20 cellular contexts compared by ENCODE assay signal in genomic region chr20:57595041-57596030, GRCh38. TPM values are rescaled to one million over a fixed set of nuclear protein-coding genes. Genes with fewer than 3 reads are reported as not detected.
A peak's percentile ranks its signal among the peaks of the same experiment; 100 is the strongest.
DNase-seq lines count a peak whose midpoint lies in the region; ATAC-seq, FAIRE-seq and TF ChIP-seq lines count a peak whose summit lies in the region.
"Had no signal": no experiment of that assay in that cellular context is flagged by ENCODE, and none has a peak within 500 bp of the region (broad histone marks: within the 10 kb centered on the region; RNA-seq: fewer than 3 reads in every experiment).

No MANE protein-coding gene starts in this region.

- no peak overlapping the region for H3K4ac ChIP-seq in H1 (replicated peaks; ENCODE audit: insufficient read length, low read depth, low read length)

- no peaks in the 10 kb centered on the region for H3K36me3 Mint-ChIP-seq in activated T-cell treated with anti-CD3 and anti-CD28 coated beads, Interleukin-2, amount 50 U/mL, for 72 hours (ENCODE audit: insufficient read depth in 2 of 2)
- H3K36me3 Mint-ChIP-seq: CD4-positive, alpha-beta memory T cell had no signal

- H2BK20ac ChIP-seq in H1 (ENCODE audit: low read length): no peak overlapping the region

- ATAC-seq in activated T-cell treated with anti-CD3 and anti-CD28 coated beads, Interleukin-2, amount 50 U/mL, for 72 hours (replicated peaks in 1 of 2): no peak

- H4K8ac ChIP-seq in H1 (ENCODE audit: extremely low read depth, insufficient read depth, low read length): no peak overlapping the region; the same call in 1 of the 2 replicates

- H2BK5ac ChIP-seq in H1 (ENCODE audit: low read depth, low read length): no peak overlapping the region

- no peak overlapping the region for H4K5ac ChIP-seq in H1 (ENCODE audit: insufficient read length, low read depth, low read length)

- H3K36me3 ChIP-seq in HEK293 (ENCODE audit: control insufficient read depth in 2 of 2, insufficient read depth in 1 of 2, low read length in 2 of 2) (no peaks in the 10 kb centered on the region), H1 (ENCODE audit: control insufficient read depth in 2 of 4, insufficient read depth in 4 of 4, low read length in 3 of 4) (no peaks in the 10 kb centered on the region), spleen (no peaks in the 10 kb centered on the region)
- H3K36me3 ChIP-seq: BLaER1 treated with 17β-estradiol and CSF1 and Interleukin-3, amounts not matched to agents 10 nM and 100 nM had no signal

- no peaks in the 10 kb centered on the region for H4K20me1 ChIP-seq in H1 (replicated peaks in 1 of 2; ENCODE audit: control insufficient read depth in 1 of 2, insufficient read depth in 2 of 2, low read length in 2 of 2)

- H3K27me3 ChIP-seq in H1 (replicated peaks in 1 of 4; ENCODE audit: control insufficient read depth in 3 of 4, extremely low read depth in 1 of 4, insufficient read depth in 3 of 4, low read length in 3 of 4) (no peaks in the 10 kb centered on the region), spleen (replicated peaks in 1 of 7) (peaks cover 0 to 11% (median 0%) of the 10 kb centered on the region in 7 donors)
- H3K27me3 ChIP-seq: BLaER1 treated with 17β-estradiol and CSF1 and Interleukin-3, amounts not matched to agents 10 nM and 100 nM had no signal

- no peak overlapping the region for H3K18ac ChIP-seq in H1 (ENCODE audit: extremely low read depth, low read length)

- H3K23ac ChIP-seq in H1 (ENCODE audit: insufficient read length): no peak overlapping the region

- no peak overlapping the region for H2AK5ac ChIP-seq in H1 (ENCODE audit: low read depth, low read length)

- no peaks in the 10 kb centered on the region for H3K79me1 ChIP-seq in H1 (ENCODE audit: low read depth, low read length)

- H4K91ac ChIP-seq in H1 (replicated peaks; ENCODE audit: insufficient read length, low read length): peak overlapping the region; percentile 39

- H3K56ac ChIP-seq in H1 (replicated peaks; ENCODE audit: insufficient read length, low read depth, low read length): no peak overlapping the region

- TF ChIP-seq RAD21 in H1 (IDR thresholded peaks at IDR 0.05 in 1 of 2, conservative IDR thresholded peaks at IDR 0.05 in 1 of 2; ENCODE audit: low read depth in 2 of 2, low read length in 2 of 2): no peak

- H3K4me3 ChIP-seq in HEK293 (ENCODE audit: low read depth, low read length): no peak overlapping the region
- no peak overlapping the region for H3K4me3 ChIP-seq in H1 (ENCODE audit: extremely low read depth in 1 of 4, insufficient read depth in 2 of 4, low read depth in 3 of 4, low read length in 4 of 4)
- H3K4me3 ChIP-seq in spleen: no peak overlapping the region
- H3K4me3 ChIP-seq: BLaER1 treated with 17β-estradiol and CSF1 and Interleukin-3, amounts not matched to agents 10 nM and 100 nM; GM23248 had no signal

- H3K4me1 Mint-ChIP-seq in activated T-cell treated with anti-CD3 and anti-CD28 coated beads, Interleukin-2, amount 50 U/mL, for 72 hours (ENCODE audit: low read depth): peaks cover 7% of the 10 kb centered on the region

- TF ChIP-seq CTCF in HEK293 (tag by site-specific recombination; IDR thresholded peaks at IDR 0.05) (no peak), H1 (IDR thresholded peaks at IDR 0.05; ENCODE audit: control extremely low read depth in 1 of 3, insufficient read depth in 1 of 3, low read depth in 1 of 3, low read length in 3 of 3) (no peak), spleen (IDR thresholded peaks at IDR 0.05 in 8 of 11, conservative IDR thresholded peaks at IDR 0.05 in 3 of 11) (no peak)

- no peak overlapping the region for H3K9ac ChIP-seq in H1 (replicated peaks in 1 of 4; ENCODE audit: extremely low read depth in 1 of 4, low read depth in 3 of 4, low read length in 3 of 4)
- H3K9ac ChIP-seq: BLaER1 treated with 17β-estradiol and CSF1 and Interleukin-3, amounts not matched to agents 10 nM and 100 nM; GM23248 had no signal

- TF ChIP-seq POLR2A in H1 (IDR thresholded peaks at IDR 0.05; ENCODE audit: control extremely low read depth in 1 of 2, low read depth in 2 of 2, low read length in 2 of 2) (no peak), spleen (IDR thresholded peaks at IDR 0.05) (no peak)

- peaks cover 12% of the 10 kb centered on the region for H3K27me3 Mint-ChIP-seq in activated T-cell treated with anti-CD3 and anti-CD28 coated beads, Interleukin-2, amount 50 U/mL, for 72 hours (ENCODE audit: low read depth)

- H3K9me3 Mint-ChIP-seq in activated T-cell treated with anti-CD3 and anti-CD28 coated beads, Interleukin-2, amount 50 U/mL, for 72 hours: no peaks in the 10 kb centered on the region
- H3K9me3 Mint-ChIP-seq: CD4-positive, alpha-beta memory T cell; H9; IgD-negative memory B cell had no signal

- no peak for TF ChIP-seq EP300 in H1 (IDR thresholded peaks at IDR 0.05; ENCODE audit: borderline replicate concordance in 1 of 2, low read depth in 2 of 2, low read length in 2 of 2)

- no peak overlapping the region for H2BK120ac ChIP-seq in H1 (replicated peaks; ENCODE audit: low read depth, low read length)

- H3K9me3 ChIP-seq in HEK293 (ENCODE audit: control insufficient read depth, insufficient read depth, low read depth, low read length) (no peaks in the 10 kb centered on the region), H1 (ENCODE audit: insufficient read depth in 2 of 2, low read depth in 1 of 2, low read length in 1 of 2) (no peaks in the 10 kb centered on the region), spleen (no peaks in the 10 kb centered on the region)
- H3K9me3 ChIP-seq: BLaER1 treated with 17β-estradiol and CSF1 and Interleukin-3, amounts not matched to agents 10 nM and 100 nM had no signal

- H3K23me2 ChIP-seq in H1 (ENCODE audit: low read depth, low read length): no peaks in the 10 kb centered on the region

- no peak overlapping the region for H3K27ac Mint-ChIP-seq in activated T-cell treated with anti-CD3 and anti-CD28 coated beads, Interleukin-2, amount 50 U/mL, for 72 hours
- H3K27ac Mint-ChIP-seq: H9 had no signal

- no peak overlapping the region for H2BK12ac ChIP-seq in H1 (ENCODE audit: low read depth, low read length)

- no peak overlapping the region for H3K4me3 Mint-ChIP-seq in activated T-cell treated with anti-CD3 and anti-CD28 coated beads, Interleukin-2, amount 50 U/mL, for 72 hours
- H3K4me3 Mint-ChIP-seq: CD4-positive, alpha-beta memory T cell; H9 had no signal

- H3K4me2 ChIP-seq in H1 (ENCODE audit: insufficient read depth in 1 of 2, low read depth in 2 of 2, low read length in 2 of 2): no peak overlapping the region
- H3K4me2 ChIP-seq: BLaER1 treated with 17β-estradiol and CSF1 and Interleukin-3, amounts not matched to agents 10 nM and 100 nM had no signal

- POLR2A ChIA-PET in HEK293 (lab: Yijun Ruan, JAX) (no interaction called here), H1 (lab: Charles Lee; ENCODE audit: partially characterized antibody) (no interaction called here)

- H2AFZ ChIP-seq in H1 (ENCODE audit: low read length): no peak overlapping the region
- H2AFZ ChIP-seq: GM23248 had no signal

- FAIRE-seq in H1 (lab: Jason Lieb, UNC): no peak

- CTCF ChIA-PET in HEK293 (lab: Yijun Ruan, JAX) (interaction anchor here (0.6 to 7.9 kb wide), 29 partner anchors 11 to 1138 kb away, joined by 3 to 124 read pairs (median 3); no protein-coding TSS in a partner anchor), H1 (lab: Charles Lee; ENCODE audit: partially characterized antibody) (interaction anchor here (0.9 to 10.7 kb wide), 32 partner anchors 9 to 614 kb away, joined by 3 to 194 read pairs (median 5); no protein-coding TSS in a partner anchor)

- H2BK15ac ChIP-seq in H1 (ENCODE audit: low read length): no peak overlapping the region

- H3K27ac ChIP-seq in HEK293 (ENCODE audit: extremely low read depth, low read depth, low read length) (no peak overlapping the region), H1 (ENCODE audit: low read depth, low read length) (no peak overlapping the region), spleen (no peak overlapping the region)
- H3K27ac ChIP-seq: BLaER1 treated with 17β-estradiol and CSF1 and Interleukin-3, amounts not matched to agents 10 nM and 100 nM; GM23248 had no signal

- H3K79me2 ChIP-seq in H1 (ENCODE audit: control insufficient read depth in 1 of 2, insufficient read depth in 2 of 2, low read length in 2 of 2): no peaks in the 10 kb centered on the region

- no peak overlapping the region for H3K14ac ChIP-seq in H1 (ENCODE audit: insufficient read length)

- 87% methylated on average over 23 of the region's 25 CpGs; no CpG with 5 or more reads in 1 of the 2 experiments for WGBS in H1 (ENCODE audit: extremely low coverage in 1 of 2, insufficient coverage in 1 of 2, insufficient read length in 1 of 2, insufficient replicate concordance in 2 of 2, low coverage in 1 of 2, low lambda C conversion rate in 2 of 2, missing lambda C conversion rate in 1 of 2), 2 experiments
- 84 to 93% (median 88%) methylated on average over 11 to 25 of the region's 25 CpGs for WGBS in spleen, 5 donors

- DNase-seq in H1 (ENCODE audit: low read depth in 1 of 2, low spot score in 2 of 2) (no peak), myocyte (ENCODE audit: low read depth) (peak; percentile 41), spleen (peak; percentile 74), amniotic stem cell (lab: John Stamatoyannopoulos, UW) (no peak)
- no peak for DNase-seq in activated T-cell treated with anti-CD3 and anti-CD28 coated beads, Interleukin-2, amount 50 U/mL, for 72 hours
- no peak for DNase-seq in stimulated activated CD4-positive, alpha-beta T cell treated with anti-CD3 and anti-CD28 coated beads, Interleukin-12 subunit alpha, Interleukin-12 subunit beta, amount 100 ng/mL, for 4 hours
- DNase-seq: NCI-H1048, NCI-H1417 treated with DMSO at 0.1 percent for 48 hours, NCI-H1694 treated with DMSO at 0.1 percent for 48 hours, NCI-H226 had no signal

- no peaks in the 10 kb centered on the region for H3K4me1 ChIP-seq in HEK293 (ENCODE audit: control insufficient read depth, insufficient read depth, low read length)
- H3K4me1 ChIP-seq in H1 (replicated peaks in 1 of 4; ENCODE audit: control insufficient read depth in 3 of 4, insufficient read depth in 4 of 4, low read length in 3 of 4): no peaks in the 10 kb centered on the region; a peak in 3 of 7 replicates
- peaks cover 0 to 40% (median 20%) of the 10 kb centered on the region in 6 donors for H3K4me1 ChIP-seq in spleen

- intact Hi-C loops in spleen (cut with DNase I; ENCODE audit: low total_unique reads): loop anchor here (2.0 to 10.0 kb wide), 2 partner anchors 579 to 615 kb away; no protein-coding TSS in a partner anchor

RNA-seq across cellular contexts. Expression of gene ZBP1, which starts 24.9 kb away (rescaled TPM):
- total RNA-seq in H1 (2021; fragmentation: NEBNext Ultra II Directional; extraction: Animal tissue kit (Norgen Biotek cat#: 25700)): not detected in 2 replicates
- polyA plus RNA-seq in H1 (2011; rRNA removed) (not detected in 2 replicates), spleen (10 to 100 TPM in 1 of 3 donors, 1 to 10 TPM in 2; 8.6 to 11.2 (median 9.8) TPM)
- not detected for polyA plus RNA-seq in H1 (2011; cell fraction: cytosol; rRNA removed)
- not detected for polyA plus RNA-seq in H1 (2011; cell fraction: nucleus; rRNA removed)
- polyA plus RNA-seq in H1 (2012, experiment 1 of 2): not detected in 4 replicates
- not detected for polyA plus RNA-seq in H1 (2012, experiment 2 of 2)
- not detected for polyA plus RNA-seq in H1 (2013, experiment 1 of 2)
- not detected for polyA plus RNA-seq in H1 (2013, experiment 2 of 2)
- not detected in 2 replicates for polyA minus RNA-seq in H1 (2011; rRNA and poly(A)+ RNA removed)
- not detected for polyA minus RNA-seq in H1 (2011; cell fraction: cytosol; rRNA and poly(A)+ RNA removed)
- not detected for polyA minus RNA-seq in H1 (2011; cell fraction: nucleus; rRNA and poly(A)+ RNA removed)
- total RNA-seq in myocyte (0.29 and 0.47 TPM in 2 replicates), spleen (10 to 100 TPM; 11.7 to 28.4 (median 20.9) TPM)
- 0.15 TPM for polyA plus RNA-seq in myocyte (2012)
- 1 to 10 TPM in 1 of 2 donors, under 1 TPM in 1; 0.70 to 1.6 TPM for total RNA-seq in activated T-cell treated with anti-CD3 and anti-CD28 coated beads, Interleukin-2, amount 50 U/mL, for 72 hours
- total RNA-seq: A172, G401, GM23248, H9, Right ventricle myocardium superior had no signal
- polyA plus RNA-seq: GM23248 had no signal

RNA-seq across cellular contexts. Expression of gene PCK1, which starts 34.4 kb away (rescaled TPM):
- not detected in 2 replicates for total RNA-seq in H1 (2021; fragmentation: NEBNext Ultra II Directional; extraction: Animal tissue kit (Norgen Biotek cat#: 25700))
- polyA plus RNA-seq in H1 (2011; rRNA removed): not detected in 2 replicates
- polyA plus RNA-seq in H1 (2011; cell fraction: cytosol; rRNA removed): 0.05 TPM
- 0.09 TPM for polyA plus RNA-seq in H1 (2011; cell fraction: nucleus; rRNA removed)
- polyA plus RNA-seq in H1 (2012, experiment 1 of 2): not detected in 4 replicates
- not detected for polyA plus RNA-seq in H1 (2012, experiment 2 of 2)
- polyA plus RNA-seq in H1 (2013, experiment 1 of 2): not detected
- not detected for polyA plus RNA-seq in H1 (2013, experiment 2 of 2)
- polyA minus RNA-seq in H1 (2011; rRNA and poly(A)+ RNA removed): not detected in 2 replicates
- not detected for polyA minus RNA-seq in H1 (2011; cell fraction: cytosol; rRNA and poly(A)+ RNA removed)
- polyA minus RNA-seq in H1 (2011; cell fraction: nucleus; rRNA and poly(A)+ RNA removed): not detected
- total RNA-seq in myocyte: not detected in 2 replicates
- polyA plus RNA-seq in myocyte (2012): not detected
- total RNA-seq in spleen: under 1 TPM in 4 of 7 donors, not detected in 3; 0.17 to 0.67 (median 0.41) TPM
- under 1 TPM; 0.04 to 0.13 (median 0.05) TPM for polyA plus RNA-seq in spleen
- not detected for total RNA-seq in activated T-cell treated with anti-CD3 and anti-CD28 coated beads, Interleukin-2, amount 50 U/mL, for 72 hours
- total RNA-seq: A172; CD4-positive, alpha-beta memory T cell; Daoy; G401; GM23248; H9 had no signal
- polyA plus RNA-seq: CD4-positive, alpha-beta memory T cell; GM23248; IgD-negative memory B cell had no signal

Comparison
In these comparisons a context has a peak if more than half of its experiments do, and no peak if none do; other contexts are left out.
1. DNase-seq: peak in myocyte (single experiment) and spleen (single experiment); none in H1 (0 of 2), activated T-cell treated with anti-CD3 and anti-CD28 coated beads, Interleukin-2, amount 50 U/mL, for 72 hours (0 of 2), stimulated activated CD4-positive, alpha-beta T cell treated with anti-CD3 and anti-CD28 coated beads, Interleukin-12 subunit alpha, Interleukin-12 subunit beta, amount 100 ng/mL, for 4 hours (single experiment) and amniotic stem cell (single experiment).